In the genomic region with DNA sequence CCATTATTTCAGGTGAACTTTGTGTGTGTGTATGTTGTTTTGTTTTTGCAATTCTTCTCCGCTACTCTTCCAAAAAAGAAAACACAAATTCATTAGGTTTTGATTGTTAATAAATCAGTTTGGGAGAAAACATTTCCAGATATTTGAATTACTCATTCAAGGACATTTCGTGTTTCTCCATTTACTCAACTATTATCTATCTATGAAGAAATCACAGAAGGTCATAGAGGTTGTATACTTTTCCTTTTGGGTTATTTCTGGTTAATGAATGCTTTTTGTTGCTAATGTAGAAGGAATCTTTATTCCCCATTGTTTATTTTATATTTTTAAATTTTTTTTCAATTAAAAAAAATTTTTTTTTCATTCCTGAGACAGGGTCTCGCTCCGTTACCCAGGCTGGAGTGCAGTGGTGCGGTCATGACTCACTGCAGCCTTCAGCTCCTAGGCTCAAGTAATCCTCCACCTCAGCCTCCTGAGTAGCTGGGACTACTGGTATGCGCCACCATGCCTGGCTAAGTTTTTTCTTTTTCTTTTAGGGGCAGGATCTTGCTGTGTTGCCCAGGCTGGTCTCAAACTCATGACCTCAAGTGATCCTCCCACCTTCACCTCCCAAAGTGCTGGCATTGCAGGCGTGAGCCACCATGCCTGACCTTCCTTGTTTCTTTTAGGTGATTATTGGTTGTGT, we compare ENCODE assay signal across 1 cellular context.
TF ChIP-seq lines count a peak whose summit lies in the region.

No MANE protein-coding gene starts in this region.

TF ChIP-seq in IMR-90, 13 proteins besides CTCF, POLR2A, EP300 and RAD21:
- no peak for TF ChIP-seq FOS (IDR thresholded peaks at IDR 0.05; ENCODE audit: low read depth, low read length)
- no peak for TF ChIP-seq NFE2L2 (IDR thresholded peaks at IDR 0.05; ENCODE audit: low read depth, low read length)
- no peak for TF ChIP-seq RCOR1 (IDR thresholded peaks at IDR 0.05; ENCODE audit: insufficient replicate concordance, low read length)
- no peak for TF ChIP-seq CHD1 (IDR thresholded peaks at IDR 0.05; ENCODE audit: low read depth, low read length)
- 0 out of 2 replicates have a peak, but pooled peaks have one; percentile 13 for TF ChIP-seq CEBPB (IDR thresholded peaks at IDR 0.05; ENCODE audit: low read depth, low read length)
